ENCODE assay signal across 9 cellular contexts in the genomic region with DNA sequence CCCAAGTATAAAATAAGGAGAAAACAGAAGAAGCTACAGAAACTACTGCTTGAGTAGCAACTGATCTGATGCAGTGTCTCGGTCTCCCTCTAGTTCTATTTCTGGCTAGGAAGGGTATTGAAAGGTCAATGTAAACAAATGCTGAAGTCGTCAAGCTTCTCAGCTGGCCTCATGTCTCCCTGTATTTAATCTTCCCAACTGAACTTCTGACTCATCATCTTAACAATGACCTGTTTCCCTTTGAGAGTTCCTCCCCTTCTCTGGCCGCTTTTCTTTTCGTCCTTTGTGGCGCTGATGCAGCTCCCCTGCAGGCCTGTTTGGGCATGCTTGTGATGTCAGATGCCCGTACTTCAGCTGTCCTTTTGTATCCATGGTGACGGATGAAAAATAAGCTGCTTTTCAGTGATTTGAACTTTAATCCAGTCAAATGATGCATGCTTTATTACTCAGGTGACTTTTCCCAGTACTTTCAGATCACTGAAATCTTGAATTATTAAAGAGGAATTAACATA. TPM values are rescaled to one million over a fixed set of nuclear protein-coding genes. Genes with fewer than 3 reads are reported as not detected.
DNase-seq lines count a peak whose midpoint lies in the region; ATAC-seq and TF ChIP-seq lines count a peak whose summit lies in the region.
"Had no signal": no experiment of that assay in that cellular context is flagged by ENCODE, and none has a peak within 500 bp of the region (broad histone marks: within the 10 kb centered on the region; RNA-seq: fewer than 3 reads in every experiment).

No MANE protein-coding gene starts in this region.

- H3F3A ChIP-seq in GM23338 (replicated peaks; ENCODE audit: low read depth): no peaks in the 10 kb centered on the region

- no peaks in the 10 kb centered on the region for H3K27me3 Mint-ChIP-seq in GM23338 (ENCODE audit: insufficient read depth, low read depth, poor library complexity)
- peaks cover 5 to 9% of the 10 kb centered on the region in 2 donors for H3K27me3 Mint-ChIP-seq in CD4-positive, alpha-beta memory T cell

- no peak for TF ChIP-seq POLR2A in suprapubic skin (IDR thresholded peaks at IDR 0.05)

- in situ Hi-C loops in KBM-7 (cut with MboI; ENCODE audit: low pct_unique_long_range_greater_than_20kb, low sequenced_read_pairs): no loop called here

- no peaks in the 10 kb centered on the region for H3K79me2 ChIP-seq in GM23338 (replicated peaks; ENCODE audit: insufficient read depth)

- H3K4me1 ChIP-seq in GM23338 (ENCODE audit: insufficient read depth): peaks cover 25% of the 10 kb centered on the region
- peaks cover 21% of the 10 kb centered on the region for H3K4me1 ChIP-seq in suprapubic skin
- no peaks in the 10 kb centered on the region for H3K4me1 ChIP-seq in CD4-positive, alpha-beta memory T cell (ENCODE audit: insufficient read depth, low read length)

- no peaks in the 10 kb centered on the region for H3K9me2 ChIP-seq in GM23338 (ENCODE audit: insufficient read depth)

- H3K4me1 Mint-ChIP-seq in GM23338: peaks cover 31% of the 10 kb centered on the region
- H3K4me1 Mint-ChIP-seq in CD4-positive, alpha-beta memory T cell: no peaks in the 10 kb centered on the region

- TF ChIP-seq EP300 in suprapubic skin (IDR thresholded peaks at IDR 0.05): no peak

- DNase-seq in GM10248 (ENCODE audit: extremely low spot score) (peak; percentile 77), GM23338 (ENCODE audit: low spot score) (peak; percentile 97), KBM-7 (peak; percentile 94), OCI-M2 (lab: John Stamatoyannopoulos, UW; ENCODE audit: unreplicated experiment) (peak; percentile 66), dermis blood vessel endothelial cell (peak; percentile 100), left lobe of liver (ENCODE audit: low spot score) (peak; percentile 50), suprapubic skin (ENCODE audit: low spot score in 2 of 2) (peak in 1 of 2 donors; percentile 73)
- no peak for DNase-seq in CD4-positive, alpha-beta memory T cell

- 0 out of 2 replicates have a peak overlapping the region, but pooled peaks have one; percentile 2 for H3K4me3 ChIP-seq in GM23338
- H3K4me3 ChIP-seq in suprapubic skin: no peak overlapping the region
- H3K4me3 ChIP-seq in CD4-positive, alpha-beta memory T cell (ENCODE audit: low read length in 2 of 2): no peak overlapping the region

- CTCF ChIA-PET in GM10248 (lab: Yijun Ruan, JAX): interaction anchor here (1.0 to 3.0 kb wide), 8 partner anchors 8 to 28 kb away, joined by 3 to 15 read pairs (median 8); a partner anchor contains a TSS
- CTCF ChIA-PET in CD4-positive, alpha-beta memory T cell (lab: Charles Lee; ENCODE audit: partially characterized antibody): no interaction called here

- ATAC-seq in GM23338 (peak; percentile 98), left lobe of liver (peak; percentile 79)

- H3K36me3 ChIP-seq in GM23338 (ENCODE audit: insufficient read depth) (no peaks in the 10 kb centered on the region), suprapubic skin (no peaks in the 10 kb centered on the region)
- H3K36me3 ChIP-seq in CD4-positive, alpha-beta memory T cell (ENCODE audit: insufficient read depth, low read length): no peaks in the 10 kb centered on the region

- H3K9me3 ChIP-seq in suprapubic skin: no peaks in the 10 kb centered on the region
- no peaks in the 10 kb centered on the region for H3K9me3 ChIP-seq in CD4-positive, alpha-beta memory T cell (ENCODE audit: control insufficient read depth in 1 of 2, low read length in 2 of 2)

- intact Hi-C loops in CD4-positive, alpha-beta memory T cell (cut with micrococcal nuclease): no loop called here

- 18% methylated on average over 7 of the region's 7 CpGs for WGBS in suprapubic skin

- TF ChIP-seq CTCF in GM10248 (IDR thresholded peaks at IDR 0.05; ENCODE audit: control extremely low read depth, extremely low read depth, low read depth, missing control alignments): peak; percentile 35
- TF ChIP-seq CTCF in GM23338 (conservative IDR thresholded peaks at IDR 0.05; ENCODE audit: low read depth in 2 of 2): peak; percentile 39 to 43
- peak; percentile 37 to 51 for TF ChIP-seq CTCF in suprapubic skin (IDR thresholded peaks at IDR 0.05)

- POLR2A ChIA-PET in GM10248 (lab: Yijun Ruan, JAX): no interaction called here
- POLR2A ChIA-PET in CD4-positive, alpha-beta memory T cell (lab: Charles Lee; ENCODE audit: partially characterized antibody): no interaction called here

- no peaks in the 10 kb centered on the region for H4K20me1 ChIP-seq in GM23338 (replicated peaks; ENCODE audit: insufficient read depth)

- H3K27ac ChIP-seq in GM23338 (ENCODE audit: low read depth): no peak overlapping the region
- peak overlapping the region; percentile 57 for H3K27ac ChIP-seq in suprapubic skin
- no peak overlapping the region for H3K27ac ChIP-seq in CD4-positive, alpha-beta memory T cell (ENCODE audit: low read depth, low read length)

- H2AFZ ChIP-seq in GM23338: no peak overlapping the region

- no peaks in the 10 kb centered on the region for H3K27me3 ChIP-seq in GM23338 (ENCODE audit: insufficient read depth)
- no peaks in the 10 kb centered on the region for H3K27me3 ChIP-seq in suprapubic skin
- no peaks in the 10 kb centered on the region for H3K27me3 ChIP-seq in CD4-positive, alpha-beta memory T cell (ENCODE audit: insufficient read depth, low read length)

- H3K4me3 Mint-ChIP-seq in GM23338: peak overlapping the region; percentile 37; the same call in 2 of the 3 replicates
- H3K4me3 Mint-ChIP-seq in CD4-positive, alpha-beta memory T cell: no peak overlapping the region

- 0 out of 3 replicates have a peak, but pooled peaks cover 3% of the 10 kb centered on the region for H3K36me3 Mint-ChIP-seq in GM23338 (ENCODE audit: low read depth)
- H3K36me3 Mint-ChIP-seq in CD4-positive, alpha-beta memory T cell: no peaks in the 10 kb centered on the region

- 0 out of 2 replicates have a peak overlapping the region, but pooled peaks have one; percentile 30 for H3K27ac Mint-ChIP-seq in GM23338
- H3K27ac Mint-ChIP-seq in CD4-positive, alpha-beta memory T cell: no peak overlapping the region
- H3K27ac Mint-ChIP-seq: immature natural killer cell had no signal

- no peaks in the 10 kb centered on the region for H3K9me3 Mint-ChIP-seq in GM23338
- H3K9me3 Mint-ChIP-seq in CD4-positive, alpha-beta memory T cell: no peaks in the 10 kb centered on the region

- H3K4me2 ChIP-seq in GM23338: peak overlapping the region; percentile 25

TF ChIP-seq in GM23338, 12 proteins besides CTCF, POLR2A, EP300 and RAD21 (continues in another document):
- TF ChIP-seq POLR2AphosphoS5 (IDR thresholded peaks at IDR 0.05; ENCODE audit: low read depth) (no peak), JUNB (IDR thresholded peaks at IDR 0.05; ENCODE audit: unreplicated experiment) (no peak), NANOG (IDR thresholded peaks at IDR 0.05; ENCODE audit: borderline replicate concordance) (peak; percentile 69), CREB1 (CRISPR knock-in tag; IDR thresholded peaks at IDR 0.05; ENCODE audit: low read depth) (peak; percentile 85)

RNA-seq across cellular contexts. Expression of a gene that starts 7.8 kb away (rescaled TPM):
- total RNA-seq in GM23338 (2014; rRNA removed; shearing (Covaris generic)): 3.3 and 4.2 TPM in 2 replicates
- polyA plus RNA-seq in GM23338 (2016; fragmentation: Nextera tagmentation; extraction: Ambion mirVana): 4.2 and 4.3 TPM in 2 replicates
- total RNA-seq in dermis blood vessel endothelial cell (4.6 and 4.9 TPM in 2 replicates), left lobe of liver (0.45 TPM), suprapubic skin (1 to 10 TPM in 3 of 4 donors, under 1 TPM in 1; 0.95 to 2.6 (median 1.5) TPM)
- total RNA-seq in CD4-positive, alpha-beta memory T cell: under 1 TPM; 0.22 to 0.23 TPM
- polyA plus RNA-seq in CD4-positive, alpha-beta memory T cell: under 1 TPM in 1 of 2 donors, not detected in 1; 0.06 TPM
- polyA plus RNA-seq: immature natural killer cell had no signal

Comparison
In these comparisons a context has a peak if more than half of its experiments do, and no peak if none do; other contexts are left out.
1. DNase-seq: peak in GM10248 (single experiment), GM23338 (single experiment), KBM-7 (single experiment), OCI-M2 (single experiment), dermis blood vessel endothelial cell (single experiment) and left lobe of liver (single experiment); none in CD4-positive, alpha-beta memory T cell (0 of 5).
2. Peak in every context shown above with its lines, with median percentiles within 50 percentile points of each other: CTCF ChIP-seq.